16 cellular contexts compared by ENCODE assay signal in genomic region chr10:70722820-70723424, GRCh38. TPM values are rescaled to one million over a fixed set of nuclear protein-coding genes. Genes with fewer than 3 reads are reported as not detected.
DNase-seq lines count a peak whose midpoint lies in the region; ATAC-seq and TF ChIP-seq lines count a peak whose summit lies in the region.
"Had no signal": no experiment of that assay in that cellular context is flagged by ENCODE, and none has a peak within 500 bp of the region (broad histone marks: within the 10 kb centered on the region; RNA-seq: fewer than 3 reads in every experiment).

No MANE protein-coding gene starts in this region.

- H3K4me1 ChIP-seq in adipocyte (ENCODE audit: control insufficient read depth, insufficient read depth, low read length) (no peaks in the 10 kb centered on the region), esophagus squamous epithelium (no peaks in the 10 kb centered on the region)
- H3K4me1 ChIP-seq: prostate gland had no signal

- CTCF ChIA-PET in AG04449 (lab: Yijun Ruan, JAX) (interaction anchor here (0.8 to 1.5 kb wide), 4 partner anchors 23 to 173 kb away, joined by 3 to 6 read pairs (median 3); partner anchors contain the start of gene ADAMTS14), Calu3 (lab: Charles Lee) (no interaction called here)

- H3K9me3 ChIP-seq in adipocyte (ENCODE audit: control insufficient read depth, low read length) (no peaks in the 10 kb centered on the region), esophagus squamous epithelium (no peaks in the 10 kb centered on the region)
- H3K9me3 ChIP-seq: mucosa of descending colon, prostate gland had no signal

- H3K4me3 ChIP-seq in AG04449 (ENCODE audit: low read depth, low read length) (no peak overlapping the region), adipocyte (ENCODE audit: low read length) (no peak overlapping the region), foreskin fibroblast (ENCODE audit: low read depth in 1 of 2, low read length in 2 of 2) (no peak overlapping the region), esophagus squamous epithelium (no peak overlapping the region)
- H3K4me3 ChIP-seq: cardiac muscle cell, mucosa of descending colon, prostate gland had no signal

- TF ChIP-seq CTCF in AG04449 (IDR thresholded peaks at IDR 0.05; ENCODE audit: insufficient read depth, low read length, missing control alignments), result no peak
- TF ChIP-seq CTCF in HFFc6 (IDR thresholded peaks at IDR 0.05), result no peak
- TF ChIP-seq CTCF in foreskin fibroblast (IDR thresholded peaks at IDR 0.05; ENCODE audit: low read depth, low read length), result no peak
- no peak for TF ChIP-seq CTCF in esophagus squamous epithelium (IDR thresholded peaks at IDR 0.05)
- TF ChIP-seq CTCF in Calu3 (IDR thresholded peaks at IDR 0.05; ENCODE audit: unreplicated experiment), result no peak

- POLR2A ChIA-PET in AG04449 (lab: Yijun Ruan, JAX), result interaction anchor here (0.6 kb wide), 1 partner anchor 527 kb away, joined by 4 read pairs; no protein-coding TSS in a partner anchor

- no peak overlapping the region for H3K27ac ChIP-seq in esophagus squamous epithelium
- H3K27ac ChIP-seq: cardiac muscle cell, prostate gland had no signal

- no TSS peak for BruUV-seq in Calu3 (replicated peaks; lab: Mats Ljungman, UMichigan)

- 73 to 80% methylated on average over 4 of the region's 4 CpGs for whole genome bisulfite sequencing in esophagus squamous epithelium, 2 donors

- H3K9me3 Mint-ChIP-seq in HFFc6 (no peaks in the 10 kb centered on the region), Calu3 (ENCODE audit: low read depth, unreplicated experiment) (no peaks in the 10 kb centered on the region)
- H3K9me3 Mint-ChIP-seq in activated T-cell treated with anti-CD3 and anti-CD28 coated beads, Interleukin-2, amount 50 U/mL, for 24 hours, result no peaks in the 10 kb centered on the region

- H3K36me3 Mint-ChIP-seq in HFFc6 (ENCODE audit: low read depth) (no peaks in the 10 kb centered on the region), Calu3 (ENCODE audit: insufficient read depth, unreplicated experiment) (no peaks in the 10 kb centered on the region)
- no peaks in the 10 kb centered on the region for H3K36me3 Mint-ChIP-seq in activated T-cell treated with anti-CD3 and anti-CD28 coated beads, Interleukin-2, amount 50 U/mL, for 24 hours (ENCODE audit: low read depth)
- H3K36me3 Mint-ChIP-seq: stimulated activated naive B cell treated with anti-CD40 and anti-IgM and Interleukin-4, amounts not matched to agents 10 μg/mL and 1 μg/mL and 100 μg/mL, for 72 hours had no signal

- H3K4me1 Mint-ChIP-seq in HFFc6 (ENCODE audit: low read depth) (peaks cover 13% of the 10 kb centered on the region), Calu3 (ENCODE audit: low read depth, unreplicated experiment) (no peaks in the 10 kb centered on the region)
- no peaks in the 10 kb centered on the region for H3K4me1 Mint-ChIP-seq in activated T-cell treated with anti-CD3 and anti-CD28 coated beads, Interleukin-2, amount 50 U/mL, for 24 hours (ENCODE audit: low read depth)
- H3K4me1 Mint-ChIP-seq: B cell; stimulated activated naive B cell treated with anti-CD40 and anti-IgM and Interleukin-4, amounts not matched to agents 10 μg/mL and 1 μg/mL and 100 μg/mL, for 72 hours had no signal

- H3K27ac Mint-ChIP-seq in HFFc6, result no peak overlapping the region
- no peak overlapping the region for H3K27ac Mint-ChIP-seq in activated T-cell treated with anti-CD3 and anti-CD28 coated beads, Interleukin-2, amount 50 U/mL, for 24 hours
- H3K27ac Mint-ChIP-seq in Calu3 (ENCODE audit: unreplicated experiment), result no peak overlapping the region
- H3K27ac Mint-ChIP-seq: B cell; stimulated activated naive B cell treated with anti-CD40 and anti-IgM and Interleukin-4, amounts not matched to agents 10 μg/mL and 1 μg/mL and 100 μg/mL, for 72 hours had no signal

- H3K27me3 ChIP-seq in adipocyte (replicated peaks; ENCODE audit: control insufficient read depth, insufficient read depth, low read length) (no peaks in the 10 kb centered on the region), esophagus squamous epithelium (no peaks in the 10 kb centered on the region)
- H3K27me3 ChIP-seq: cardiac muscle cell had no signal

- H3K27me3 Mint-ChIP-seq in HFFc6 (ENCODE audit: insufficient read depth) (peaks cover 14% of the 10 kb centered on the region), Calu3 (ENCODE audit: unreplicated experiment) (peaks cover 66% of the 10 kb centered on the region)
- no peaks in the 10 kb centered on the region for H3K27me3 Mint-ChIP-seq in activated T-cell treated with anti-CD3 and anti-CD28 coated beads, Interleukin-2, amount 50 U/mL, for 24 hours
- H3K27me3 Mint-ChIP-seq: B cell had no signal

- no peak overlapping the region for H3K9ac ChIP-seq in adipocyte (ENCODE audit: low read length)

- DNase-seq in AG04449 (ENCODE audit: low read depth, low spot score) (peak; percentile 16), HFFc6 (peak; percentile 43), adipocyte (ENCODE audit: low read depth) (peak; percentile 32), foreskin fibroblast (peak; percentile 49 to 76), esophagus squamous epithelium (lab: John Stamatoyannopoulos, UW) (no peak), Calu3 (no peak)
- no peak for DNase-seq in activated T-cell treated with anti-CD3 and anti-CD28 coated beads, Interleukin-2, amount 50 U/mL, for 24 hours
- DNase-seq: activated CD4-positive, alpha-beta T cell treated with anti-CD3 and anti-CD28 coated beads for 48 hours; GF-D8; Kasumi-1; mucosa of descending colon; stimulated activated naive B cell treated with anti-CD40 and anti-IgM and Interleukin-4, amounts not matched to agents 10 μg/mL and 1 μg/mL and 100 μg/mL, for 72 hours had no signal

- H3K4me3 Mint-ChIP-seq in HFFc6 (no peak overlapping the region), Calu3 (ENCODE audit: low read depth, unreplicated experiment) (no peak overlapping the region)
- H3K4me3 Mint-ChIP-seq in activated T-cell treated with anti-CD3 and anti-CD28 coated beads, Interleukin-2, amount 50 U/mL, for 24 hours, result no peak overlapping the region
- H3K4me3 Mint-ChIP-seq: B cell; stimulated activated naive B cell treated with anti-CD40 and anti-IgM and Interleukin-4, amounts not matched to agents 10 μg/mL and 1 μg/mL and 100 μg/mL, for 72 hours had no signal

- no peak for ATAC-seq in HG03521 (IDR thresholded peaks at IDR 0.05; ENCODE audit: unreplicated experiment)
- ATAC-seq: mucosa of descending colon; stimulated activated naive B cell treated with anti-CD40 and anti-IgM and Interleukin-4, amounts not matched to agents 10 μg/mL and 1 μg/mL and 100 μg/mL, for 72 hours had no signal

- TF ChIP-seq POLR2A in esophagus squamous epithelium (IDR thresholded peaks at IDR 0.05), result no peak

- intact Hi-C loops in esophagus squamous epithelium (cut with DNase I) (no loop called here), Calu3 (cut with micrococcal nuclease; ENCODE audit: unreplicated experiment) (no loop called here)

- no peaks in the 10 kb centered on the region for H3K36me3 ChIP-seq in adipocyte (ENCODE audit: control insufficient read depth, insufficient read depth, low read length, severe bottlenecking)
- no peaks in the 10 kb centered on the region for H3K36me3 ChIP-seq in esophagus squamous epithelium
- H3K36me3 ChIP-seq: cardiac muscle cell, prostate gland had no signal

RNA-seq across cellular contexts. Expression of gene ADAMTS14, which starts 50.6 kb away (rescaled TPM):
- total RNA-seq in HFFc6 (2021; fragmentation: NEBNext Ultra II Directional; extraction: Animal tissue kit (Norgen Biotek cat#: 25700)), result under 1 TPM in 4 of 6 experiments, not detected in 2; 0.03 to 0.09 (median 0.05) TPM
- under 1 TPM in 3 of 4 donors, not detected in 1; 0.23 to 0.75 (median 0.38) TPM for total RNA-seq in esophagus squamous epithelium
- 0.12 and 0.14 TPM in 2 replicates for total RNA-seq in Calu3 (2022)
- total RNA-seq: B cell had no signal

Comparison
In these comparisons a context has a peak if more than half of its experiments do, and no peak if none do; other contexts are left out.
1. DNase-seq: peak in AG04449 (single experiment), HFFc6 (single experiment), adipocyte (single experiment) and foreskin fibroblast (2 of 2); none in esophagus squamous epithelium (single experiment), activated T-cell treated with anti-CD3 and anti-CD28 coated beads, Interleukin-2, amount 50 U/mL, for 24 hours (single experiment) and Calu3 (single experiment).